Comparison of ENCODE assay signal across 13 cellular contexts in genomic region chr2:38702413-38702812, GRCh38. TPM values are rescaled to one million over a fixed set of nuclear protein-coding genes. Genes with fewer than 3 reads are reported as not detected.
DNase-seq lines count a peak whose midpoint lies in the region; ATAC-seq and TF ChIP-seq lines count a peak whose summit lies in the region.
"Had no signal": no experiment of that assay in that cellular context is flagged by ENCODE, and none has a peak within 500 bp of the region (broad histone marks: within the 10 kb centered on the region; RNA-seq: fewer than 3 reads in every experiment).

No MANE protein-coding gene starts in this region.

- H3K27ac Mint-ChIP-seq in CD4-positive, alpha-beta T cell = peak overlapping the region; percentile 85
- peak overlapping the region; percentile 88 for H3K27ac Mint-ChIP-seq in HFFc6

- H3K4me3 Mint-ChIP-seq in CD4-positive, alpha-beta T cell = peak overlapping the region; percentile 58
- H3K4me3 Mint-ChIP-seq in HFFc6 = peak overlapping the region; percentile 63

- POLR2A ChIA-PET in CD4-positive, alpha-beta T cell (lab: Charles Lee) = interaction anchor here (1.2 to 3.1 kb wide), 2 partner anchors 21 to 48 kb away, joined by 3 to 11 read pairs; partner anchors contain the start of gene SRSF7

- DNase-seq in CD4-positive, alpha-beta T cell = no peak
- DNase-seq in HFFc6 (peak; percentile 92), amniotic epithelial cell (ENCODE audit: low read depth) (peak; percentile 96), kidney tubule cell (ENCODE audit: low spot score) (peak; percentile 73), DMS 273 (lab: John Stamatoyannopoulos, UW; ENCODE audit: unreplicated experiment) (no peak)
- DNase-seq: hippocampal formation; NCI-H2081; stimulated activated CD4-positive, alpha-beta T cell treated with anti-CD3 and anti-CD28 coated beads, Interleukin-1b, Interleukin-23, amount 100 ng/mL, for 48 hours; substantia nigra had no signal

- no peak overlapping the region for H3K27ac ChIP-seq in CD4-positive, alpha-beta T cell (ENCODE audit: low read depth, low read length)
- H3K27ac ChIP-seq: cardiac muscle cell had no signal

- no peaks in the 10 kb centered on the region for H3K9me3 ChIP-seq in CD4-positive, alpha-beta T cell (ENCODE audit: control insufficient read depth, low read length)

- H3K4me1 Mint-ChIP-seq in CD4-positive, alpha-beta T cell (ENCODE audit: low read depth) = peaks cover 63% of the 10 kb centered on the region
- H3K4me1 Mint-ChIP-seq in HFFc6 (ENCODE audit: low read depth) = peaks cover 46% of the 10 kb centered on the region

- no peak for ATAC-seq in CD4-positive, alpha-beta T cell (ENCODE audit: poor library complexity)
- no peak for ATAC-seq in HG02852 (IDR thresholded peaks at IDR 0.05; ENCODE audit: unreplicated experiment)
- no peak for ATAC-seq in HG02970 (IDR thresholded peaks at IDR 0.05; ENCODE audit: low FRiP score, unreplicated experiment)
- ATAC-seq: activated CD4-positive, CD25-positive, alpha-beta regulatory T cell treated with anti-CD3 and anti-CD28 coated beads, Interleukin-2, amount 50 U/mL, for 24 hours had no signal

- no peak for TF ChIP-seq CTCF in CD4-positive, alpha-beta T cell (IDR thresholded peaks at IDR 0.05)
- TF ChIP-seq CTCF in HFFc6 (IDR thresholded peaks at IDR 0.05) = no peak

- peaks cover 2% of the 10 kb centered on the region for H3K9me3 Mint-ChIP-seq in CD4-positive, alpha-beta T cell
- H3K9me3 Mint-ChIP-seq in HFFc6 = no peaks in the 10 kb centered on the region

- no peaks in the 10 kb centered on the region for H3K27me3 ChIP-seq in CD4-positive, alpha-beta T cell (ENCODE audit: control insufficient read depth, insufficient read depth, low read length)
- H3K27me3 ChIP-seq: cardiac muscle cell had no signal

- no peaks in the 10 kb centered on the region for H3K27me3 Mint-ChIP-seq in CD4-positive, alpha-beta T cell
- peaks cover 5% of the 10 kb centered on the region for H3K27me3 Mint-ChIP-seq in HFFc6 (ENCODE audit: insufficient read depth)

- H3K36me3 Mint-ChIP-seq in CD4-positive, alpha-beta T cell (ENCODE audit: low read depth) = peaks cover 50% of the 10 kb centered on the region
- H3K36me3 Mint-ChIP-seq in HFFc6 (ENCODE audit: low read depth) = peaks cover 7% of the 10 kb centered on the region

- intact Hi-C loops in CD4-positive, alpha-beta T cell (cut with DNase I, micrococcal nuclease) = no loop called here

- CTCF ChIA-PET in CD4-positive, alpha-beta T cell (lab: Charles Lee) = interaction anchor here (0.8 to 1.8 kb wide), 2 partner anchors 98 to 99 kb away, joined by 3 to 7 read pairs; partner anchors contain the start of gene HNRNPLL

RNA-seq across cellular contexts. Expression of gene GALM, which starts 36.5 kb away (rescaled TPM):
- 1 to 10 TPM; 5.9 to 7.0 TPM for total RNA-seq in CD4-positive, alpha-beta T cell
- total RNA-seq in HFFc6 (2021; fragmentation: NEBNext Ultra II Directional; extraction: Animal tissue kit (Norgen Biotek cat#: 25700)) = 10 to 100 TPM in 1 of 6 experiments, 1 to 10 TPM in 5; 6.5 to 10.1 (median 9.1) TPM

RNA-seq across cellular contexts. Expression of gene SRSF7, which starts 48.7 kb away (rescaled TPM):
- total RNA-seq in CD4-positive, alpha-beta T cell = 100 to 1,000 TPM; 550 to 557 TPM
- 100 to 1,000 TPM; 120 to 153 (median 147) TPM for total RNA-seq in HFFc6 (2021; fragmentation: NEBNext Ultra II Directional; extraction: Animal tissue kit (Norgen Biotek cat#: 25700))

Comparison
In these comparisons a context has a peak if more than half of its experiments do, and no peak if none do; other contexts are left out.
1. DNase-seq: peak in HFFc6 (single experiment), amniotic epithelial cell (single experiment) and kidney tubule cell (single experiment); none in CD4-positive, alpha-beta T cell (0 of 10) and DMS 273 (single experiment).